8 cellular contexts compared by ENCODE assay signal in genomic region chr3:52705438-52705687, GRCh38. TPM values are rescaled to one million over a fixed set of nuclear protein-coding genes. Genes with fewer than 3 reads are reported as not detected.
DNase-seq lines count a peak whose midpoint lies in the region; ATAC-seq, FAIRE-seq and TF ChIP-seq lines count a peak whose summit lies in the region.

No MANE protein-coding gene starts in this region.

- H3K9me3 Mint-ChIP-seq in IgD-negative memory B cell: no peaks in the 10 kb centered on the region
- no peaks in the 10 kb centered on the region for H3K9me3 Mint-ChIP-seq in natural killer cell treated with Interleukin-12 subunit alpha and Interleukin-12 subunit beta and Interleukin-15 and Interleukin-18, amount 100 ng/mL, for 72 hours

- peak overlapping the region; percentile 93 for H3K27ac ChIP-seq in C4-2B
- H3K27ac ChIP-seq in cingulate gyrus (ENCODE audit: low read depth, low read length): peak overlapping the region; percentile 88

- H3K27me3 Mint-ChIP-seq in IgD-negative memory B cell: no peaks in the 10 kb centered on the region
- H3K27me3 Mint-ChIP-seq in natural killer cell treated with Interleukin-12 subunit alpha and Interleukin-12 subunit beta and Interleukin-15 and Interleukin-18, amount 100 ng/mL, for 72 hours: no peaks in the 10 kb centered on the region

- DNase-seq in natural killer cell treated with Interleukin-12 subunit alpha and Interleukin-12 subunit beta and Interleukin-15 and Interleukin-18, amount 100 ng/mL, for 72 hours (ENCODE audit: low spot score): no peak
- DNase-seq in frontal cortex (ENCODE audit: low spot score in 2 of 2): no peak
- no peak for DNase-seq in dermis blood vessel endothelial cell
- no peak for DNase-seq in GM19238 (ENCODE audit: insufficient read length, low spot score)
- DNase-seq in AG20443 (ENCODE audit: low spot score): no peak

- peaks cover 29 to 33% (median 29%) of the 10 kb centered on the region in 3 donors for H3K4me1 Mint-ChIP-seq in IgD-negative memory B cell
- H3K4me1 Mint-ChIP-seq in natural killer cell treated with Interleukin-12 subunit alpha and Interleukin-12 subunit beta and Interleukin-15 and Interleukin-18, amount 100 ng/mL, for 72 hours (ENCODE audit: low read depth in 2 of 2): peaks cover 16 to 24% of the 10 kb centered on the region in 2 donors

- H3K4me3 Mint-ChIP-seq in IgD-negative memory B cell: peak overlapping the region; percentile 96 to 99 (median 98)
- H3K4me3 Mint-ChIP-seq in natural killer cell treated with Interleukin-12 subunit alpha and Interleukin-12 subunit beta and Interleukin-15 and Interleukin-18, amount 100 ng/mL, for 72 hours: peak overlapping the region; percentile 97

- no peak for FAIRE-seq in frontal cortex (lab: Jason Lieb, UNC)

- peak overlapping the region; percentile 93 to 99 (median 96) for H3K27ac Mint-ChIP-seq in IgD-negative memory B cell
- H3K27ac Mint-ChIP-seq in natural killer cell treated with Interleukin-12 subunit alpha and Interleukin-12 subunit beta and Interleukin-15 and Interleukin-18, amount 100 ng/mL, for 72 hours: peak overlapping the region; percentile 94 to 97

- no peak for TF ChIP-seq CTCF in C4-2B (conservative IDR thresholded peaks at IDR 0.05)

- H3K36me3 Mint-ChIP-seq in IgD-negative memory B cell: no peaks in the 10 kb centered on the region
- peaks cover 5% of the 10 kb centered on the region for H3K36me3 Mint-ChIP-seq in natural killer cell treated with Interleukin-12 subunit alpha and Interleukin-12 subunit beta and Interleukin-15 and Interleukin-18, amount 100 ng/mL, for 72 hours

- no peak for ATAC-seq in natural killer cell treated with Interleukin-12 subunit alpha and Interleukin-12 subunit beta and Interleukin-15 and Interleukin-18, amount 100 ng/mL, for 72 hours

RNA-seq across cellular contexts. Expression of gene GLT8D1, which starts 0.2 kb away (rescaled TPM):
- polyA plus RNA-seq in IgD-negative memory B cell: 38.0 TPM
- total RNA-seq in natural killer cell treated with Interleukin-12 subunit alpha and Interleukin-12 subunit beta and Interleukin-15 and Interleukin-18, amount 100 ng/mL, for 72 hours: 10 to 100 TPM; 32.4 to 41.1 TPM
- total RNA-seq in frontal cortex: 57.9 TPM
- total RNA-seq in dermis blood vessel endothelial cell: 67.7 and 70.6 TPM in 2 replicates

RNA-seq across cellular contexts. Expression of gene SPCS1, which starts 0.5 kb away (rescaled TPM):
- polyA plus RNA-seq in IgD-negative memory B cell: 326 TPM
- 10 to 100 TPM; 74.4 to 92.4 TPM for total RNA-seq in natural killer cell treated with Interleukin-12 subunit alpha and Interleukin-12 subunit beta and Interleukin-15 and Interleukin-18, amount 100 ng/mL, for 72 hours
- total RNA-seq in frontal cortex (39.9 TPM), dermis blood vessel endothelial cell (40.5 and 52.5 TPM in 2 replicates)

RNA-seq across cellular contexts. Expression of gene GNL3, which starts 19.5 kb away (rescaled TPM):
- 64.0 TPM for polyA plus RNA-seq in IgD-negative memory B cell
- 100 to 1,000 TPM; 153 to 225 TPM for total RNA-seq in natural killer cell treated with Interleukin-12 subunit alpha and Interleukin-12 subunit beta and Interleukin-15 and Interleukin-18, amount 100 ng/mL, for 72 hours
- total RNA-seq in frontal cortex (70.1 TPM), dermis blood vessel endothelial cell (113 and 135 TPM in 2 replicates)

RNA-seq across cellular contexts. Expression of gene PBRM1, which starts 19.6 kb away (rescaled TPM):
- 81.1 TPM for polyA plus RNA-seq in IgD-negative memory B cell
- 10 to 100 TPM; 85.3 to 95.4 TPM for total RNA-seq in natural killer cell treated with Interleukin-12 subunit alpha and Interleukin-12 subunit beta and Interleukin-15 and Interleukin-18, amount 100 ng/mL, for 72 hours
- 181 TPM for total RNA-seq in frontal cortex
- 83.9 and 107 TPM in 2 replicates for total RNA-seq in dermis blood vessel endothelial cell
